8 cellular contexts compared by ENCODE assay signal in the genomic region with DNA sequence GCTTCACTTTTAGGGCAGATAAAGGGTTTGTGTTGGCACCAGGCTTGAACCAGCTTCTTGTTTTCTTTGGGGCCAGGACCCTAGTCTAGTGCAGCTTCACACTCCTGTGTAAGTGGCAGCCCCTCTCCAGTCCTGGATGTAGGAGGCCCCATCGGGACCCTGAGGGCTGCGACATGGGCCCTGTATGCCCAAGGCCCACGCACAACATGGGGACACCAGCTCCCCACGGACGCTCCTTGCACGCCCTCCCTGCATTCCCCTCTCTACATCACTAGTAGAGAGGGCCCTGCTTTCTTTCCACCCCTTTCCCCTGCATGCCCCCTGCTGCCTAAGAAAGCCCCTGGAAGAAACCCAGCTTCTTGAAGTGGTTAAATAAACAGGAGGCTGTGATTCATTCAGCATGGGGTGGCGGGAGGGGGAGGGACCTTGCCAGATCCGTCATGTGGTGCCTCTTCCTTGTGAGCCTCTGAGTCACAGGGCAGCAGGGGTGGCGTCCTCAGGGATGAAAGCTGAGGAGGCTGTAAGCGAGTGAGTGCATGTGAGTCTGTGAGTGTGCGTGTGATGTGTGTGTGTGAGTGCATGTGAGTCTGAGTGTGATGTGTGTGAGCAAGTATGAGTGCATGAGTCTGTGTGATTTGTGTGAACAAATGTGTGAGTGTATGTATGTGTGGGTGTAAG. TPM values are rescaled to one million over a fixed set of nuclear protein-coding genes. Genes with fewer than 3 reads are reported as not detected.
DNase-seq lines count a peak whose midpoint lies in the region; ATAC-seq and TF ChIP-seq lines count a peak whose summit lies in the region.

No MANE protein-coding gene starts in this region.

- in situ Hi-C loops in gastrocnemius medialis (cut with MboI; ENCODE audit: low sequenced_read_pairs in 4 of 4) = loop anchor here in 2 of 4 donors (10.0 kb wide), 2 partner anchors 287 to 347 kb away; partner anchors contain the start of gene COL6A3 (in 2 of the 2)

- peak; percentile 10 for DNase-seq in NCI-H2171 treated with DMSO at 0.1 percent for 48 hours (lab: John Stamatoyannopoulos, UW)
- no peak for DNase-seq in NCI-H2171 (lab: John Stamatoyannopoulos, UW)
- DNase-seq in activated CD8-positive, alpha-beta memory T cell treated with anti-CD3 and anti-CD28 coated beads, Interleukin-2, amount 50 U/mL, for 4 hours = peak; percentile 42
- DNase-seq in glomerular visceral epithelial cell (ENCODE audit: extremely low spot score) = peak; percentile 95
- DNase-seq in gastrocnemius medialis = peak; percentile 94 to 95
- DNase-seq in MM.1S = no peak

- ATAC-seq in gastrocnemius medialis (peak; percentile 90 to 96), GM18519 (IDR thresholded peaks at IDR 0.05; ENCODE audit: low FRiP score, unreplicated experiment) (no peak), GM21786 (IDR thresholded peaks at IDR 0.05; ENCODE audit: unreplicated experiment) (no peak)

- H3K27ac ChIP-seq in gastrocnemius medialis (peak overlapping the region; percentile 65 to 77 (median 72)), MM.1S (ENCODE audit: low read length) (no peak overlapping the region)

- H3K9ac ChIP-seq in MM.1S (ENCODE audit: low read length) = no peak overlapping the region

- no peak overlapping the region for H3K4me2 ChIP-seq in MM.1S (ENCODE audit: low read depth, low read length)

- H3F3A ChIP-seq in MM.1S (ENCODE audit: insufficient read depth, low read length) = no peaks in the 10 kb centered on the region

- H3K9me3 ChIP-seq in gastrocnemius medialis = no peaks in the 10 kb centered on the region
- H3K9me3 ChIP-seq in MM.1S (replicated peaks; ENCODE audit: insufficient read depth, low read length) = no peaks in the 10 kb centered on the region

- H3K4me1 ChIP-seq in gastrocnemius medialis (peaks cover 3 to 12% of the 10 kb centered on the region in 2 donors), MM.1S (ENCODE audit: low read length) (no peaks in the 10 kb centered on the region)

- H3K27me3 ChIP-seq in gastrocnemius medialis (no peaks in the 10 kb centered on the region), MM.1S (replicated peaks; ENCODE audit: insufficient read depth, low read length) (no peaks in the 10 kb centered on the region)

- no peak overlapping the region for H2AFZ ChIP-seq in MM.1S (ENCODE audit: low read length)

- H3K4me3 ChIP-seq in gastrocnemius medialis (no peak overlapping the region), MM.1S (ENCODE audit: low read length) (no peak overlapping the region)

- intact Hi-C loops in gastrocnemius medialis (cut with DNase I; ENCODE audit: low total_unique reads) = loop anchor here (10.0 kb wide), 1 partner anchor 347 kb away; no protein-coding TSS in a partner anchor

- TF ChIP-seq POLR2A in gastrocnemius medialis (IDR thresholded peaks at IDR 0.05) = peak in 1 of 2 donors; percentile 14

- H3K9me2 ChIP-seq in MM.1S (replicated peaks; ENCODE audit: insufficient read depth, low read length) = no peaks in the 10 kb centered on the region

- H3K36me3 ChIP-seq in gastrocnemius medialis (no peaks in the 10 kb centered on the region), MM.1S (replicated peaks; ENCODE audit: insufficient read depth, low read length) (no peaks in the 10 kb centered on the region)

- TF ChIP-seq CTCF in gastrocnemius medialis (IDR thresholded peaks at IDR 0.05 in 4 of 5, conservative IDR thresholded peaks at IDR 0.05 in 1 of 5) (no peak), MM.1S (IDR thresholded peaks at IDR 0.05; ENCODE audit: low read length) (no peak)

- no peaks in the 10 kb centered on the region for H3K79me2 ChIP-seq in MM.1S (ENCODE audit: low read length)

- no peaks in the 10 kb centered on the region for H4K20me1 ChIP-seq in MM.1S (ENCODE audit: insufficient read depth, low read length)

RNA-seq across cellular contexts. Expression of gene COPS8, which starts 42.5 kb away (rescaled TPM):
- total RNA-seq in gastrocnemius medialis = 100 to 1,000 TPM; 353 to 709 (median 642) TPM

Comparison
In these comparisons a context has a peak if more than half of its experiments do, and no peak if none do; other contexts are left out.
1. DNase-seq: peak in NCI-H2171 treated with DMSO at 0.1 percent for 48 hours (single experiment), activated CD8-positive, alpha-beta memory T cell treated with anti-CD3 and anti-CD28 coated beads, Interleukin-2, amount 50 U/mL, for 4 hours (single experiment), glomerular visceral epithelial cell (single experiment) and gastrocnemius medialis (2 of 2); none in NCI-H2171 (single experiment) and MM.1S (single experiment).
2. ATAC-seq: peak in gastrocnemius medialis (2 of 2); none in GM18519 (single experiment) and GM21786 (single experiment).